ENCODE assay signal across 1 cellular context in genomic region chr7:14938181-14938580, GRCh38.
TF ChIP-seq lines count a peak whose summit lies in the region.

No MANE protein-coding gene starts in this region.

TF ChIP-seq in SK-N-SH, 30 proteins besides CTCF, POLR2A, EP300 and RAD21 (continued from another document):
- no peak for TF ChIP-seq USF1 (IDR thresholded peaks at IDR 0.05; ENCODE audit: borderline replicate concordance, low read depth)
